Comparison of ENCODE assay signal across 13 cellular contexts in the genomic region with DNA sequence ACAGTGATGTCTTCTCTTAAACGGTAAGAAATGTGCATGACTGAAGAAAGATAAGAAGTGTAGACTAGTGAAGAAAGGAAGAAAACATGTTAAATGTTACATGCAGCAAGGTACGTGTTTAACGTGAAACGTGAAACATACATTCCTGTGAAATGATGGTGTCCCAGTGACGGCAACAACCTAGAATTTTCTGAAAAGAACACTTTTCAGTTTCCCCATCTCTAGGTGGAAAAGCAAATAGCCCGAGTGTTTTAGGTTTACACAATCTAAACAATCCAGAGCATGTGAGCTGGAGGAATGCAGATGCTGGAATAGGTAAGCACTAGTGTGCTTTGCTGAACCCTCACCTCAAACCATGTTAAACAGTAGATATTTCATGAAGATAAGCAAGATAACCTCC.
DNase-seq lines count a peak whose midpoint lies in the region; ATAC-seq and FAIRE-seq lines count a peak whose summit lies in the region.
"Had no signal": no experiment of that assay in that cellular context is flagged by ENCODE, and none has a peak within 500 bp of the region (broad histone marks: within the 10 kb centered on the region; RNA-seq: fewer than 3 reads in every experiment).

No MANE protein-coding gene starts in this region.

- no peak overlapping the region for H2BK5ac ChIP-seq in trophoblast cell (ENCODE audit: low read depth, low read length, poor library complexity)

- no peak overlapping the region for H4K91ac ChIP-seq in trophoblast cell (ENCODE audit: low read depth, low read length)

- H3K9ac ChIP-seq in trophoblast cell (ENCODE audit: low read length), result no peak overlapping the region

- no peaks in the 10 kb centered on the region for H3K79me2 ChIP-seq in trophoblast cell (ENCODE audit: control insufficient read depth, insufficient read depth, low read length, poor library complexity)

- H3K23ac ChIP-seq in trophoblast cell (ENCODE audit: low read length), result no peak overlapping the region

- H4K12ac ChIP-seq in trophoblast cell (ENCODE audit: low read depth, low read length), result no peak overlapping the region

- H3K14ac ChIP-seq in trophoblast cell (ENCODE audit: low read length), result no peak overlapping the region

- H2AFZ ChIP-seq in trophoblast cell (ENCODE audit: insufficient read depth, low read length, poor library complexity), result no peak overlapping the region
- H2AFZ ChIP-seq: GM23338 had no signal

- H3K4me1 ChIP-seq in trophoblast cell (ENCODE audit: control insufficient read depth in 1 of 2, insufficient read depth in 2 of 2, low read length in 2 of 2), result peaks cover 8 to 11% of the 10 kb centered on the region in 2 experiments
- H3K4me1 ChIP-seq: A549 had no signal

- DNase-seq in GM19239 (ENCODE audit: insufficient read length, low spot score) (no peak), amniotic epithelial cell (ENCODE audit: low read depth) (peak; percentile 43), trophoblast cell (peak; percentile 89 to 98), amniotic stem cell (lab: John Stamatoyannopoulos, UW) (no peak)
- DNase-seq: CD8-positive, alpha-beta T cell; COR-L47; H7; KBM-7 had no signal

- H3K27ac ChIP-seq in trophoblast cell (ENCODE audit: low read depth, low read length), result peak overlapping the region; percentile 90
- H3K27ac ChIP-seq: A549 had no signal

- no peak overlapping the region for H3K18ac ChIP-seq in trophoblast cell (ENCODE audit: low read length)

- H3K36me3 ChIP-seq in trophoblast cell (ENCODE audit: control insufficient read depth in 1 of 2, insufficient read depth in 2 of 2, low read length in 2 of 2), result no peaks in the 10 kb centered on the region

- no peaks in the 10 kb centered on the region for H3K27me3 ChIP-seq in trophoblast cell (ENCODE audit: insufficient read depth, low read length)

- H3K4me3 ChIP-seq in trophoblast cell (ENCODE audit: low read depth, low read length), result no peak overlapping the region
- H3K4me3 ChIP-seq: A549, GM12878, GM23338 had no signal

- FAIRE-seq in GM19239 (lab: Jason Lieb, UNC), result peak; percentile 78
- FAIRE-seq: A549, GM12878 had no signal

- ATAC-seq in HG02885 (IDR thresholded peaks at IDR 0.05; ENCODE audit: poor library complexity, unreplicated experiment), result no peak
- ATAC-seq in HG02884 (IDR thresholded peaks at IDR 0.05; ENCODE audit: unreplicated experiment), result no peak
- ATAC-seq: A549; CD8-positive, alpha-beta T cell; GM12878; GM23338 had no signal

- H3K4me2 ChIP-seq in trophoblast cell (ENCODE audit: low read length), result no peak overlapping the region
- H3K4me2 ChIP-seq: A549, GM23338 had no signal

- peaks cover 18% of the 10 kb centered on the region for H3K79me1 ChIP-seq in trophoblast cell (ENCODE audit: low read length)

- no peak overlapping the region for H2BK12ac ChIP-seq in trophoblast cell (ENCODE audit: low read length)

- no peak overlapping the region for H2BK120ac ChIP-seq in trophoblast cell (ENCODE audit: insufficient read depth, low read length, poor library complexity)

- H3K9me3 ChIP-seq in trophoblast cell (ENCODE audit: insufficient read depth, low read depth, low read length), result no peaks in the 10 kb centered on the region
- H3K9me3 ChIP-seq: A549 had no signal

- no peak overlapping the region for H3K4ac ChIP-seq in trophoblast cell (ENCODE audit: low read depth, low read length)

- no peak overlapping the region for H2AK5ac ChIP-seq in trophoblast cell (ENCODE audit: low read length)

- no peak overlapping the region for H4K8ac ChIP-seq in trophoblast cell (ENCODE audit: low read depth, low read length)

- WGBS in trophoblast cell (ENCODE audit: extremely low coverage, insufficient coverage, insufficient read length), result no CpG with 5 or more reads among the region's 6 CpGs

Comparison
In these comparisons a context has a peak if more than half of its experiments do, and no peak if none do; other contexts are left out.
1. DNase-seq: peak in amniotic epithelial cell (single experiment) and trophoblast cell (2 of 2); none in GM19239 (single experiment) and amniotic stem cell (single experiment).